1 cellular context compared by ENCODE assay signal in genomic region chr1:40256401-40257084, GRCh38.
TF ChIP-seq lines count a peak whose summit lies in the region.

No MANE protein-coding gene starts in this region.

TF ChIP-seq in GM23338, 12 proteins besides CTCF, POLR2A, EP300 and RAD21 (continued from another document):
- TF ChIP-seq REST (IDR thresholded peaks at IDR 0.05; ENCODE audit: unreplicated experiment) (no peak), ZNF331 (CRISPR knock-in tag; IDR thresholded peaks at IDR 0.05; ENCODE audit: low read depth) (no peak), ETS1 (IDR thresholded peaks at IDR 0.05) (no peak), STAT1 (IDR thresholded peaks at IDR 0.05; ENCODE audit: unreplicated experiment) (no peak), POLR2AphosphoS5 (IDR thresholded peaks at IDR 0.05; ENCODE audit: low read depth) (no peak), NANOG (IDR thresholded peaks at IDR 0.05; ENCODE audit: borderline replicate concordance) (no peak), JUNB (IDR thresholded peaks at IDR 0.05; ENCODE audit: unreplicated experiment) (no peak)
TF ChIP-seq in GM23338: peak in this region for 0.
